9 cellular contexts compared by ENCODE assay signal in the genomic region with DNA sequence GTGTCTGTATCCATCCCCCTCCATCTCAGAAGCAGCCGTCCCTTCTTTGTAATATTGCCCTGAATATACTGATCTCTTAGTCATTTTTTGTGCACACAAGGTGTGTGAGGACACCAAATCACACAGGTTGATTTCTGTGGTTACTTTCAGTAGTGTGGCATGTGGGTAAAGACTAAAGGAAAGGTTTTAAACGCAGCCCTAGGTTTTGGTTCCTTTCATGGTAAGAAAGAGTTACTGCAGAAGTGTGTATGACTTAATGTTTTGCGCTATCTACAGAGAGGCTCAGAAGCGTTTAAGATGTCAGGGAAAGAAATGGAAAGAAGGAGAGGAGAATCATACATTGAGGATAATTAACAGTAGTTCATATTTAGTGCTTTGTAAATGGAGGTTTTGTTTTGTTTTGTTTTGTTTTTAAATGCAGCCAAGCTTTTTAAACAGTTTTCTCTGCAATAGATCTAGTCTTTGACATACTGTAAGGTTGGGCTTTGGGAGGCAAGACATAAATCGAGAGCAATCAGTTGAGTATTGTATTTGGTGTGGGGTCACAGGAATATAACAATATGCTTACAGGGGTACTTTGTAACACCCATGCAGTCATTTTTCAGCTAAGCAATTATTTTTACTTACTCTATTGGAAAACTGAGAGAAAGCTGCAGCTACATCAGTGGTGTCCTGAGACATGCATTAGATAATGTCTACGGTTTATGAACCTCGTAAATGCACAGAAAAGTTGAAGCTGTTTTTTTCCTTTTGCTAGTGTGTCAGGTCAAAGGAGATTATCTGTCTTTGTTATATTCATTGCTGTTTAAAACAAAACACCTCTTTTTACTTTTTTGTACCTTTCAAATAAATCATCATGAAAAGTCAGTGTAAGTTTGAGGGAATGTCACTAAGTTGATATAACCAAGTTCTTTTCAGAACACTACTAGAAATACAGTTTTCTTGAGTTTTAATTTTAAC. TPM values are rescaled to one million over a fixed set of nuclear protein-coding genes. Genes with fewer than 3 reads are reported as not detected.
DNase-seq lines count a peak whose midpoint lies in the region; ATAC-seq and TF ChIP-seq lines count a peak whose summit lies in the region.
"Had no signal": no experiment of that assay in that cellular context is flagged by ENCODE, and none has a peak within 500 bp of the region (broad histone marks: within the 10 kb centered on the region; RNA-seq: fewer than 3 reads in every experiment).

No MANE protein-coding gene starts in this region.

- H4K20me1 ChIP-seq in smooth muscle cell (ENCODE audit: low read depth): peaks cover 20% of the 10 kb centered on the region

- peak overlapping the region; percentile 52 to 77 (median 65) for H3K4me3 ChIP-seq in esophagus squamous epithelium
- H3K4me3 ChIP-seq in smooth muscle cell: peak overlapping the region; percentile 98
- H3K4me3 ChIP-seq in mucosa of descending colon: no peak overlapping the region

- DNase-seq in DMS153 treated with DMSO at 0.1 percent for 48 hours (lab: John Stamatoyannopoulos, UW; ENCODE audit: unreplicated experiment) (peak; percentile 14), DMS153 (lab: John Stamatoyannopoulos, UW) (no peak), NCI-H748 (lab: John Stamatoyannopoulos, UW; ENCODE audit: unreplicated experiment) (peak; percentile 32), esophagus squamous epithelium (lab: John Stamatoyannopoulos, UW) (no peak), smooth muscle cell (lab: John Stamatoyannopoulos, UW; ENCODE audit: unreplicated experiment) (no peak), mucosa of descending colon (no peak), GOT3 (lab: John Stamatoyannopoulos, UW) (no peak), D341Med (ENCODE audit: low spot score) (no peak)
- DNase-seq: 8988T had no signal

- peak overlapping the region; percentile 79 for H3K4me2 ChIP-seq in smooth muscle cell

- H3F3A ChIP-seq in smooth muscle cell (ENCODE audit: low read depth): no peaks in the 10 kb centered on the region

- TF ChIP-seq CTCF in esophagus squamous epithelium (IDR thresholded peaks at IDR 0.05) (no peak), smooth muscle cell (IDR thresholded peaks at IDR 0.05; ENCODE audit: borderline replicate concordance, insufficient read depth, poor library complexity, severe bottlenecking) (no peak), mucosa of descending colon (IDR thresholded peaks at IDR 0.05) (no peak)

- 55 to 73% methylated on average over 7 of the region's 7 CpGs for WGBS in esophagus squamous epithelium, 2 donors
- 44% methylated on average over 7 of the region's 7 CpGs for WGBS in smooth muscle cell (ENCODE audit: low lambda C conversion rate)

- H2AFZ ChIP-seq in smooth muscle cell (ENCODE audit: low read depth): no peak overlapping the region

- H3K4me1 ChIP-seq in esophagus squamous epithelium: peaks cover 0 to 25% (median 10%) of the 10 kb centered on the region in 3 donors
- peaks cover 46% of the 10 kb centered on the region for H3K4me1 ChIP-seq in smooth muscle cell (ENCODE audit: low read depth)
- H3K4me1 ChIP-seq in mucosa of descending colon (ENCODE audit: low read depth): no peaks in the 10 kb centered on the region

- no peak for ATAC-seq in mucosa of descending colon

- H3K36me3 ChIP-seq in esophagus squamous epithelium (no peaks in the 10 kb centered on the region), smooth muscle cell (ENCODE audit: low read depth) (no peaks in the 10 kb centered on the region), mucosa of descending colon (ENCODE audit: low read depth) (no peaks in the 10 kb centered on the region)

- no peak overlapping the region for H3K9ac ChIP-seq in smooth muscle cell (ENCODE audit: low read depth)

- intact Hi-C loops in esophagus squamous epithelium (cut with DNase I) (no loop called here), mucosa of descending colon (cut with DNase I, micrococcal nuclease) (no loop called here)

- peaks cover 0 to 29% (median 0%) of the 10 kb centered on the region in 4 donors for H3K27me3 ChIP-seq in esophagus squamous epithelium
- H3K27me3 ChIP-seq in smooth muscle cell (ENCODE audit: low read depth): peaks cover 40% of the 10 kb centered on the region

- no peak for TF ChIP-seq POLR2A in esophagus squamous epithelium (IDR thresholded peaks at IDR 0.05)

- peak overlapping the region in 2 of 4 donors; percentile 69 to 85 for H3K27ac ChIP-seq in esophagus squamous epithelium
- H3K27ac ChIP-seq in smooth muscle cell (ENCODE audit: low read depth): no peak overlapping the region

- H3K9me3 ChIP-seq in esophagus squamous epithelium: no peaks in the 10 kb centered on the region
- no peaks in the 10 kb centered on the region for H3K9me3 ChIP-seq in smooth muscle cell (replicated peaks; ENCODE audit: low read depth)
- H3K9me3 ChIP-seq in mucosa of descending colon: no peaks in the 10 kb centered on the region

- H3K79me2 ChIP-seq in smooth muscle cell (ENCODE audit: low read depth): peaks cover 25% of the 10 kb centered on the region

RNA-seq across cellular contexts. Expression of gene NBEA, which starts 1.9 kb away (rescaled TPM):
- total RNA-seq in esophagus squamous epithelium (10 to 100 TPM in 1 of 4 donors, 1 to 10 TPM in 1, under 1 TPM in 2; 0.34 to 10.3 (median 2.4) TPM), smooth muscle cell (10.4 and 11.7 TPM in 2 replicates), mucosa of descending colon (10 to 100 TPM in 1 of 3 donors, 1 to 10 TPM in 2; 3.5 to 27.2 (median 5.2) TPM)
- polyA plus RNA-seq in smooth muscle cell: 3.1 and 3.6 TPM in 2 replicates

Comparison
In these comparisons a context has a peak if more than half of its experiments do, and no peak if none do; other contexts are left out.
1. DNase-seq: peak in DMS153 treated with DMSO at 0.1 percent for 48 hours (single experiment) and NCI-H748 (single experiment); none in DMS153 (single experiment), esophagus squamous epithelium (single experiment), smooth muscle cell (single experiment), mucosa of descending colon (0 of 3), GOT3 (single experiment) and D341Med (single experiment).